ENCODE assay signal across 11 cellular contexts in genomic region chr9:117412841-117413240, GRCh38. TPM values are rescaled to one million over a fixed set of nuclear protein-coding genes. Genes with fewer than 3 reads are reported as not detected.
A peak's percentile ranks its signal among the peaks of the same experiment; 100 is the strongest.
DNase-seq lines count a peak whose midpoint lies in the region; ATAC-seq and TF ChIP-seq lines count a peak whose summit lies in the region.
"Had no signal": no experiment of that assay in that cellular context is flagged by ENCODE, and none has a peak within 500 bp of the region (broad histone marks: within the 10 kb centered on the region; RNA-seq: fewer than 3 reads in every experiment).

No MANE protein-coding gene starts in this region.

- H3K4me3 ChIP-seq in DOHH2 (ENCODE audit: low read length) (peak overlapping the region; percentile 91), ectodermal cell (ENCODE audit: insufficient read depth, low read depth, low read length) (peak overlapping the region; percentile 46), neuronal stem cell (ENCODE audit: low read length in 2 of 2) (peak overlapping the region in 1 of 2 donors; percentile 89)
- H3K4me3 ChIP-seq: mucosa of descending colon had no signal

- H2BK5ac ChIP-seq in H9 (ENCODE audit: insufficient read length, low read length) (no peak overlapping the region), neuronal stem cell (ENCODE audit: low read length) (no peak overlapping the region)

- no peak overlapping the region for H2BK20ac ChIP-seq in H9 (ENCODE audit: low read depth, low read length, poor library complexity, severe bottlenecking)

- H3K4me1 Mint-ChIP-seq in H9 = peaks cover 19 to 28% of the 10 kb centered on the region in 2 experiments
- H3K4me1 Mint-ChIP-seq: activated CD4-positive, alpha-beta T cell treated with anti-CD3 and anti-CD28 coated beads for 36 hours had no signal

- TF ChIP-seq CTCF in DOHH2 (IDR thresholded peaks at IDR 0.05; ENCODE audit: low read depth, low read length, poor library complexity, severe bottlenecking) (no peak), H9 (conservative IDR thresholded peaks at IDR 0.05) (no peak)

- no peak for ATAC-seq in GM18907 (IDR thresholded peaks at IDR 0.05; ENCODE audit: unreplicated experiment)
- ATAC-seq in stimulated activated naive CD8-positive, alpha-beta T cell treated with anti-CD3 and anti-CD28 coated beads, Interleukin-15, Interleukin-2, amounts not matched to agents 100 U/mL and 50 U/mL, for 24 hours = no peak
- ATAC-seq: activated CD4-positive, alpha-beta T cell treated with anti-CD3 and anti-CD28 coated beads for 36 hours; mucosa of descending colon had no signal

- no peak overlapping the region for H2BK12ac ChIP-seq in H9 (ENCODE audit: insufficient read length, low read depth, low read length)
- no peak overlapping the region for H2BK12ac ChIP-seq in neuronal stem cell (ENCODE audit: low read length)

- H3K79me2 ChIP-seq in DOHH2 (ENCODE audit: control insufficient read depth, low read length) (peaks cover 64% of the 10 kb centered on the region), H9 (ENCODE audit: insufficient read depth, low read length) (no peaks in the 10 kb centered on the region)

- no peak overlapping the region for H3K4ac ChIP-seq in H9 (ENCODE audit: low read depth, low read length)
- H3K4ac ChIP-seq in neuronal stem cell (ENCODE audit: low read length) = no peak overlapping the region

- no peak overlapping the region for H3T11ph ChIP-seq in H9 (ENCODE audit: low read length)

- no CpG with 5 or more reads among the region's 24 CpGs for WGBS in H9 (ENCODE audit: extremely low coverage, insufficient read length, low lambda C conversion rate)
- WGBS in ectodermal cell, 2 experiments = 4 to 6% methylated on average over 21 to 24 of the region's 24 CpGs
- WGBS in neuronal stem cell (ENCODE audit: extremely low coverage in 2 of 2, insufficient read length in 2 of 2, insufficient replicate concordance in 1 of 2), 2 donors = no CpG with 5 or more reads among the region's 24 CpGs

- no peak overlapping the region for H3K23ac ChIP-seq in H9 (ENCODE audit: insufficient read length, low read depth, low read length)
- H3K23ac ChIP-seq in neuronal stem cell (ENCODE audit: low read depth, low read length, poor library complexity) = no peak overlapping the region

- no peaks in the 10 kb centered on the region for H3K79me1 ChIP-seq in H9 (ENCODE audit: insufficient read depth, low read depth, low read length, poor library complexity, severe bottlenecking)
- no peaks in the 10 kb centered on the region for H3K79me1 ChIP-seq in neuronal stem cell (ENCODE audit: low read depth, low read length)

- no peak overlapping the region for H2BK120ac ChIP-seq in H9 (ENCODE audit: low read depth, low read length, poor library complexity, severe bottlenecking)
- H2BK120ac ChIP-seq in neuronal stem cell (ENCODE audit: low read depth, low read length) = no peak overlapping the region

- H3K27ac Mint-ChIP-seq in H9 = no peak overlapping the region
- H3K27ac Mint-ChIP-seq: activated CD4-positive, alpha-beta T cell treated with anti-CD3 and anti-CD28 coated beads for 36 hours; activated T-helper 2 cell treated with anti-CD3 and anti-CD28 coated beads, Interferon-gamma antibody, Interleukin-2, Interleukin-4, amounts not matched to agents 10 μg/mL and 5 μg/mL and 100 μg/mL, durations not matched to agents 14 hours and 24 hours and 36 hours had no signal

- H3K4me3 Mint-ChIP-seq in H9 = peak overlapping the region in 1 of 2 experiments; percentile 91; a peak in 4 of 5 replicates
- H3K4me3 Mint-ChIP-seq: activated CD4-positive, alpha-beta T cell treated with anti-CD3 and anti-CD28 coated beads for 36 hours had no signal

- peaks cover 0 to 4% (median 0%) of the 10 kb centered on the region in 3 experiments; a peak in 2 of 7 replicates for H3K36me3 Mint-ChIP-seq in H9 (ENCODE audit: insufficient read depth in 1 of 3, low read depth in 3 of 3)

- no peaks in the 10 kb centered on the region; a peak in 1 of 5 replicates for H3K9me3 Mint-ChIP-seq in H9
- H3K9me3 Mint-ChIP-seq: activated T-helper 2 cell treated with anti-CD3 and anti-CD28 coated beads, Interferon-gamma antibody, Interleukin-2, Interleukin-4, amounts not matched to agents 10 μg/mL and 5 μg/mL and 100 μg/mL, durations not matched to agents 14 hours and 24 hours and 36 hours had no signal

- H4K20me1 ChIP-seq in DOHH2 (ENCODE audit: control insufficient read depth, insufficient read depth, low read depth, low read length) (no peaks in the 10 kb centered on the region; the same call in 1 of the 2 replicates), H9 (ENCODE audit: control insufficient read depth, insufficient read depth, insufficient read length) (no peaks in the 10 kb centered on the region)

- H3K4me1 ChIP-seq in DOHH2 (ENCODE audit: control insufficient read depth, low read length) (peaks cover 74% of the 10 kb centered on the region), H9 (ENCODE audit: insufficient read depth, low read length) (0 out of 2 replicates have a peak, but pooled peaks cover 2% of the 10 kb centered on the region), ectodermal cell (ENCODE audit: control insufficient read depth, insufficient read depth, low read length) (peaks cover 12% of the 10 kb centered on the region), neuronal stem cell (ENCODE audit: control insufficient read depth in 2 of 2, insufficient read depth in 1 of 2, low read depth in 1 of 2, low read length in 2 of 2) (peaks cover 0 to 11% of the 10 kb centered on the region in 2 donors)

- H4K91ac ChIP-seq in H9 (ENCODE audit: insufficient read length, low read depth, low read length) = no peak overlapping the region
- no peak overlapping the region for H4K91ac ChIP-seq in neuronal stem cell (ENCODE audit: low read depth, low read length, poor library complexity)

- no peak overlapping the region for H3K56ac ChIP-seq in H9 (ENCODE audit: insufficient read length, low read depth, low read length)

- H3K36me3 ChIP-seq in DOHH2 (ENCODE audit: control insufficient read depth, low read length) = peaks cover 52% of the 10 kb centered on the region
- no peaks in the 10 kb centered on the region for H3K36me3 ChIP-seq in ectodermal cell (ENCODE audit: control insufficient read depth, insufficient read depth, low read length)
- no peaks in the 10 kb centered on the region for H3K36me3 ChIP-seq in neuronal stem cell (replicated peaks in 1 of 2; ENCODE audit: control insufficient read depth in 2 of 2, insufficient read depth in 2 of 2, low read length in 2 of 2)

- H2BK15ac ChIP-seq in H9 (ENCODE audit: low read depth, low read length) (no peak overlapping the region), neuronal stem cell (ENCODE audit: low read length) (no peak overlapping the region)

- H3K14ac ChIP-seq in H9 (ENCODE audit: insufficient read depth, low read length) (no peak overlapping the region), neuronal stem cell (ENCODE audit: low read length) (no peak overlapping the region)

- H3K4me2 ChIP-seq in DOHH2 (ENCODE audit: low read length) (peak overlapping the region; percentile 92), H9 (ENCODE audit: insufficient read depth, insufficient read length, low read length) (peak overlapping the region; percentile 73), neuronal stem cell (ENCODE audit: insufficient read depth, low read length, poor library complexity, severe bottlenecking) (peak overlapping the region; percentile 97)

- H3K23me2 ChIP-seq in H9 (ENCODE audit: insufficient read length, low read depth, low read length, poor library complexity, severe bottlenecking) = peaks cover 21% of the 10 kb centered on the region

- H3K18ac ChIP-seq in H9 (ENCODE audit: insufficient read length, low read depth, low read length) (no peak overlapping the region), neuronal stem cell (ENCODE audit: low read length) (peak overlapping the region; percentile 32)

- H3K27ac ChIP-seq in DOHH2 (ENCODE audit: low read depth, low read length) (no peak overlapping the region), H9 (ENCODE audit: insufficient read length, low read depth, low read length) (no peak overlapping the region), ectodermal cell (ENCODE audit: insufficient read depth, low read depth, low read length, poor library complexity, severe bottlenecking) (no peak overlapping the region), neuronal stem cell (replicated peaks; ENCODE audit: low read length) (no peak overlapping the region)

- H3K9ac ChIP-seq in H9 (ENCODE audit: extremely low read depth, insufficient read length, low read length) (no peak overlapping the region), neuronal stem cell (ENCODE audit: low read depth, low read length, poor library complexity) (no peak overlapping the region)

- no peak overlapping the region for H2AFZ ChIP-seq in H9 (ENCODE audit: low read length)
- peak overlapping the region; percentile 53 for H2AFZ ChIP-seq in neuronal stem cell (ENCODE audit: low read length)

- no peak overlapping the region for H4K5ac ChIP-seq in H9 (ENCODE audit: insufficient read length, low read depth, low read length)

- H3K9me3 ChIP-seq in DOHH2 (ENCODE audit: control insufficient read depth, insufficient read depth, low read length) = no peaks in the 10 kb centered on the region
- H3K9me3 ChIP-seq in H9 (ENCODE audit: control insufficient read depth, low read depth, low read length) = no peaks in the 10 kb centered on the region
- H3K9me3 ChIP-seq in ectodermal cell (ENCODE audit: control insufficient read depth, low read length) = no peaks in the 10 kb centered on the region
- no peaks in the 10 kb centered on the region for H3K9me3 ChIP-seq in neuronal stem cell (replicated peaks in 1 of 2; ENCODE audit: control insufficient read depth in 2 of 2, insufficient read depth in 1 of 2, low read depth in 1 of 2, low read length in 2 of 2)
- H3K9me3 ChIP-seq: mucosa of descending colon had no signal

- no peaks in the 10 kb centered on the region for H3K9me2 ChIP-seq in DOHH2 (replicated peaks; ENCODE audit: control insufficient read depth, low read length)

- peaks cover 8% of the 10 kb centered on the region for H3F3A ChIP-seq in DOHH2 (ENCODE audit: control insufficient read depth, insufficient read depth)

- H2AK5ac ChIP-seq in H9 (ENCODE audit: insufficient read length, low read length) (no peak overlapping the region), neuronal stem cell (ENCODE audit: low read depth, low read length) (no peak overlapping the region)

- peaks cover 35% of the 10 kb centered on the region for H3K27me3 Mint-ChIP-seq in H9 (ENCODE audit: low read depth)

- DNase-seq in H9 = no peak
- DNase-seq in neuronal stem cell (ENCODE audit: low spot score) = no peak
- no peak for DNase-seq in stimulated activated naive CD8-positive, alpha-beta T cell treated with anti-CD3 and anti-CD28 coated beads, Interleukin-15, Interleukin-2, amounts not matched to agents 100 U/mL and 50 U/mL, for 24 hours
- no peak for DNase-seq in COLO829 (ENCODE audit: low spot score)
- no peak for DNase-seq in kidney tubule cell (ENCODE audit: low spot score)

- no peaks in the 10 kb centered on the region for H3K27me3 ChIP-seq in DOHH2 (ENCODE audit: control insufficient read depth, low read length)
- peaks cover 43% of the 10 kb centered on the region for H3K27me3 ChIP-seq in H9 (ENCODE audit: insufficient read depth, low read length)
- H3K27me3 ChIP-seq in ectodermal cell (ENCODE audit: control insufficient read depth, insufficient read depth, low read length, poor library complexity, severe bottlenecking) = peaks cover 58% of the 10 kb centered on the region
- H3K27me3 ChIP-seq in neuronal stem cell (ENCODE audit: control insufficient read depth in 3 of 3, insufficient read depth in 3 of 3, low read depth in 1 of 3, low read length in 3 of 3) = peaks cover 10 to 61% (median 28%) of the 10 kb centered on the region in 3 experiments

- H4K8ac ChIP-seq in H9 (replicated peaks; ENCODE audit: insufficient read length, low read depth, low read length) (no peak overlapping the region), neuronal stem cell (ENCODE audit: low read depth, low read length) (no peak overlapping the region)

RNA-seq across cellular contexts. Expression of gene ASTN2, which starts 2.0 kb away (rescaled TPM):
- 9.7 and 10.1 TPM in 2 replicates for total RNA-seq in H9 (2021)
- polyA plus RNA-seq in ectodermal cell (2013, experiment 1 of 4) = 12.9 TPM
- polyA plus RNA-seq in ectodermal cell (2013, experiment 2 of 4) = 12.6 TPM
- 10.0 TPM for polyA plus RNA-seq in ectodermal cell (2013, experiment 3 of 4)
- 12.0 TPM for polyA plus RNA-seq in ectodermal cell (2013, experiment 4 of 4)
- polyA plus RNA-seq in neuronal stem cell (2013, experiment 1 of 2) = 7.8 TPM
- 7.3 TPM for polyA plus RNA-seq in neuronal stem cell (2013, experiment 2 of 2)
